20 cellular contexts compared by ENCODE assay signal in genomic region chr9:35994959-35995358, GRCh38. TPM values are rescaled to one million over a fixed set of nuclear protein-coding genes. Genes with fewer than 3 reads are reported as not detected.
A peak's percentile ranks its signal among the peaks of the same experiment; 100 is the strongest.
DNase-seq lines count a peak whose midpoint lies in the region; TF ChIP-seq lines count a peak whose summit lies in the region.
"Had no signal": no experiment of that assay in that cellular context is flagged by ENCODE, and none has a peak within 500 bp of the region (broad histone marks: within the 10 kb centered on the region; RNA-seq: fewer than 3 reads in every experiment).

No MANE protein-coding gene starts in this region.

- DNase-seq in NCI-H82 (lab: John Stamatoyannopoulos, UW) (peak; percentile 27), NCI-H82 treated with DMSO at 0.1 percent for 48 hours (lab: John Stamatoyannopoulos, UW; ENCODE audit: unreplicated experiment) (no peak), esophagus muscularis mucosa (ENCODE audit: extremely low spot score) (peak; percentile 19), osteoblast (ENCODE audit: insufficient read length, low spot score, missing footprints) (no peak), NOMO-1 treated with DMSO at 0.1 percent for 48 hours (lab: John Stamatoyannopoulos, UW; ENCODE audit: unreplicated experiment) (no peak), prostate gland (ENCODE audit: low spot score) (no peak)
- DNase-seq in activated effector memory CD4-positive, alpha-beta T cell treated with Interleukin-2 at 50 U/mL for 16 hours, result no peak
- DNase-seq: CD4-positive, alpha-beta T cell; CD8-positive, alpha-beta memory T cell; DMS53; DMS79 treated with DMSO at 0.1 percent for 48 hours; GF-D8; H9 had no signal

- TF ChIP-seq CTCF in esophagus muscularis mucosa (IDR thresholded peaks at IDR 0.05) (no peak), osteoblast (IDR thresholded peaks at IDR 0.05; ENCODE audit: extremely low read depth, low read depth, low read length) (no peak), prostate gland (IDR thresholded peaks at IDR 0.05) (no peak)

- no peak overlapping the region for H3K4me2 ChIP-seq in osteoblast (ENCODE audit: insufficient read depth, low read length)
- H3K4me2 ChIP-seq: GM23338 had no signal

- TF ChIP-seq POLR2A in esophagus muscularis mucosa (IDR thresholded peaks at IDR 0.05; ENCODE audit: low read depth) (no peak), prostate gland (IDR thresholded peaks at IDR 0.05) (no peak)

- H3K9me3 ChIP-seq in esophagus muscularis mucosa (peaks cover 0 to 5% (median 2%) of the 10 kb centered on the region in 4 donors), osteoblast (ENCODE audit: low read depth, low read length) (no peaks in the 10 kb centered on the region), prostate gland (no peaks in the 10 kb centered on the region)

- H3K27me3 ChIP-seq in esophagus muscularis mucosa (peaks cover 0 to 6% (median 0%) of the 10 kb centered on the region in 4 donors), osteoblast (ENCODE audit: insufficient read depth, low read length) (peaks cover 2% of the 10 kb centered on the region), prostate gland (replicated peaks; ENCODE audit: insufficient read depth) (peaks cover 3% of the 10 kb centered on the region)
- H3K27me3 ChIP-seq: BLaER1 had no signal

- H3K4me3 ChIP-seq in esophagus muscularis mucosa (no peak overlapping the region), osteoblast (ENCODE audit: insufficient read depth, low read length) (no peak overlapping the region), prostate gland (no peak overlapping the region)
- H3K4me3 ChIP-seq: BLaER1, GM23338 had no signal

- H3K4me1 ChIP-seq in esophagus muscularis mucosa (no peaks in the 10 kb centered on the region), osteoblast (ENCODE audit: insufficient read depth, low read length) (peaks cover 21% of the 10 kb centered on the region), prostate gland (replicated peaks) (no peaks in the 10 kb centered on the region)

- no peak for TF ChIP-seq EP300 in esophagus muscularis mucosa (IDR thresholded peaks at IDR 0.05)

- H3K27ac ChIP-seq in esophagus muscularis mucosa (replicated peaks in 1 of 4), result no peak overlapping the region
- H3K27ac ChIP-seq in osteoblast (ENCODE audit: low read depth, low read length), result no peak overlapping the region
- no peak overlapping the region for H3K27ac ChIP-seq in prostate gland
- H3K27ac ChIP-seq: 22Rv1 had no signal

- WGBS in esophagus muscularis mucosa, result 77% methylated on average over 2 of the region's 2 CpGs
- WGBS in prostate gland, result 61% methylated on average over 2 of the region's 2 CpGs

- H3K36me3 ChIP-seq in esophagus muscularis mucosa (no peaks in the 10 kb centered on the region), osteoblast (ENCODE audit: insufficient read depth, low read length) (no peaks in the 10 kb centered on the region), prostate gland (no peaks in the 10 kb centered on the region)
- H3K36me3 ChIP-seq: BLaER1 had no signal

- no peaks in the 10 kb centered on the region for H4K20me1 ChIP-seq in osteoblast (ENCODE audit: insufficient read depth, low read length)
- H4K20me1 ChIP-seq: BLaER1 had no signal

- no peaks in the 10 kb centered on the region for H3K79me2 ChIP-seq in osteoblast (ENCODE audit: insufficient read depth, low read length)

- intact Hi-C loops in esophagus muscularis mucosa (cut with DNase I), result no loop called here
- intact Hi-C loops in prostate gland (cut with DNase I), result no loop called here

- H2AFZ ChIP-seq in osteoblast (ENCODE audit: low read length), result peak overlapping the region; percentile 48
- H2AFZ ChIP-seq: GM23338 had no signal

RNA-seq across cellular contexts. Expression of gene OR2S2, which starts 37.0 kb away (rescaled TPM):
- total RNA-seq in esophagus muscularis mucosa (not detected), osteoblast (under 0.01 TPM in 2 replicates), prostate gland (not detected)
- total RNA-seq: B cell; CD4-positive, alpha-beta T cell; CD8-positive, alpha-beta memory T cell; Daoy; G401; GM23338; H4; H9 had no signal

RNA-seq across cellular contexts. Expression of gene RECK, which starts 41.8 kb away (rescaled TPM):
- 10 to 100 TPM; 16.6 to 24.2 (median 19.0) TPM for total RNA-seq in esophagus muscularis mucosa
- total RNA-seq in osteoblast, result 31.2 and 31.5 TPM in 2 replicates
- 1 to 10 TPM; 6.1 to 7.7 TPM for total RNA-seq in prostate gland

Comparison
In these comparisons a context has a peak if more than half of its experiments do, and no peak if none do; other contexts are left out.
1. DNase-seq: peak in NCI-H82 (single experiment) and esophagus muscularis mucosa (single experiment); none in NCI-H82 treated with DMSO at 0.1 percent for 48 hours (single experiment), osteoblast (single experiment), NOMO-1 treated with DMSO at 0.1 percent for 48 hours (single experiment), prostate gland (single experiment) and activated effector memory CD4-positive, alpha-beta T cell treated with Interleukin-2 at 50 U/mL for 16 hours (single experiment).